ENCODE assay signal across 2 cellular contexts in the genomic region with DNA sequence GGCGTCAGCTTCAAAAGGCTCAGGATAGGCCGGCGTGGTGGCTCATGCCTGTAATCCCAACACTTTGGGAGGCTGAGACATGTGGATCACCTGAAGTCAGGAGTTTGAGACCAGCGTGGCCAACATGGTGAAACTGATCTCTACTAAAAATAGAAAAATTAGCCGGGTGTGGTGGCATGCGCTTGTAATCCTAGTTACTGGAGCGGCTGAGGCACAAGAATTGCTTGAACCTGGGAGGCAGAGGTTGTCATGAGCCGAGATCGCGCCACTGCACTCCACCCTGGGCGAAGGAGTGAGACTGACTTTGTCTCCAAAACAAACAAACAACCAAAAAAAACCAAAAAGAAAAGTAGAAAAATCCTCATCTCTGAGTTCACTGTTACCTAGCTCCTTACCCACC. TPM values are rescaled to one million over a fixed set of nuclear protein-coding genes. Genes with fewer than 3 reads are reported as not detected.
"Had no signal": no experiment of that assay in that cellular context is flagged by ENCODE, and none has a peak within 500 bp of the region (broad histone marks: within the 10 kb centered on the region; RNA-seq: fewer than 3 reads in every experiment).

No MANE protein-coding gene starts in this region.

RNA-seq across cellular contexts. Expression of a gene that starts 3.4 kb away (rescaled TPM):
- total RNA-seq: G401, GM12878 had no signal
- polyA plus RNA-seq: GM12878 had no signal

RNA-seq across cellular contexts. Expression of a gene that starts 11.3 kb away (rescaled TPM):
- total RNA-seq: G401, GM12878 had no signal
- polyA plus RNA-seq: GM12878 had no signal

RNA-seq across cellular contexts. Expression of a gene that starts 11.6 kb away (rescaled TPM):
- total RNA-seq: G401, GM12878 had no signal
- polyA plus RNA-seq: GM12878 had no signal

RNA-seq across cellular contexts. Expression of a gene that starts 25.9 kb away (rescaled TPM):
- total RNA-seq: G401, GM12878 had no signal
- polyA plus RNA-seq: GM12878 had no signal

RNA-seq across cellular contexts. Expression of a gene that starts 33.5 kb away (rescaled TPM):
- total RNA-seq: G401, GM12878 had no signal
